In the genomic region with DNA sequence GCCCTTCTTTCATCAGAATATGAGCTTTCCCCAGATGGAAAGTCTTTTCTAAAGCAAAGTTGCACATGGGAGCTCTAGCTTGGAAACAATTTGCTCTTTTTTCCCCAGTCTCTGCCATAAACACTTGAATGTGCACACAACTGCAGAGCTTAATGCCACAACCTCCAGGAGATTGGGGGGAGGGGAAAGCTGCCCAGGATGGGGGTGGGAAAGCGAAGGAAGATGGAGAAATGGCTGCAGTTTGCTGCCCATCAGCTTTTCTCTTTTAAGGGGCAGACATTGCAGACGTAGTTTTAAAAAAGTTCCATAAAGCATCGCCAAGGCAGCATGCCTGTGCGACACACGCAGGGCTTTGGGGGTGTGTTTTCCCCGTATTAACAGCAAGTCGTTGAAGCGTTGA, we compare ENCODE assay signal across 1 cellular context.
TF ChIP-seq lines count a peak whose summit lies in the region.

No MANE protein-coding gene starts in this region.

TF ChIP-seq in GM12878, 131 proteins besides CTCF, POLR2A, EP300 and RAD21:
- TF ChIP-seq CHD1 (IDR thresholded peaks at IDR 0.05; ENCODE audit: low read depth, low read length) (no peak), ZNF592 (IDR thresholded peaks at IDR 0.05) (no peak), NR2C2 (IDR thresholded peaks at IDR 0.05; ENCODE audit: borderline replicate concordance, control insufficient read depth, insufficient read length, low read depth) (no peak), BMI1 (IDR thresholded peaks at IDR 0.05; ENCODE audit: borderline replicate concordance) (no peak), POU2F2 (IDR thresholded peaks at IDR 0.05; ENCODE audit: borderline replicate concordance, low read depth, low read length) (no peak), STAT3 (IDR thresholded peaks at IDR 0.05; ENCODE audit: low read depth, low read length) (no peak), BCL11A (IDR thresholded peaks at IDR 0.05; ENCODE audit: low read depth, low read length) (0 out of 2 replicates have a peak, but pooled peaks have one; percentile 3)
